Comparison of ENCODE assay signal across 20 cellular contexts in genomic region chr9:134739660-134739968, GRCh38.
"Had no signal": no experiment of that assay in that cellular context is flagged by ENCODE, and none has a peak within 500 bp of the region (broad histone marks: within the 10 kb centered on the region; RNA-seq: fewer than 3 reads in every experiment).

No MANE protein-coding gene starts in this region.

- H3K9me3 ChIP-seq: gastroesophageal sphincter, left ventricle myocardium inferior, pancreas, psoas muscle, sigmoid colon, thoracic aorta had no signal

- H3K4me3 Mint-ChIP-seq: activated CD4-positive, alpha-beta T cell treated with anti-CD3 and anti-CD28 coated beads, Interleukin-2, amount 10 ng/mL, durations not matched to agents 7 days and 5 days; activated CD8-positive, alpha-beta T cell treated with anti-CD3 and anti-CD28 coated beads for 36 hours; activated T-cell treated with anti-CD3 and anti-CD28 coated beads, Interleukin-2, amount 50 U/mL, for 4 hours; effector memory CD8-positive, alpha-beta T cell; natural killer cell treated with Interleukin-12 subunit alpha and Interleukin-12 subunit beta and Interleukin-15 and Interleukin-18, amount 100 ng/mL, for 72 hours had no signal

- FAIRE-seq: pancreas, urothelium cell line had no signal

- H3K4me2 ChIP-seq: hepatocyte had no signal

- H3K27me3 Mint-ChIP-seq: activated CD4-positive, alpha-beta T cell treated with anti-CD3 and anti-CD28 coated beads, Interleukin-2, amount 10 ng/mL, durations not matched to agents 7 days and 5 days; activated CD8-positive, alpha-beta T cell treated with anti-CD3 and anti-CD28 coated beads for 36 hours had no signal

- H3K27me3 ChIP-seq: brain microvascular endothelial cell, gastroesophageal sphincter, hepatocyte, pancreas, sigmoid colon had no signal

- H3K27ac Mint-ChIP-seq: activated CD4-positive, alpha-beta T cell treated with anti-CD3 and anti-CD28 coated beads, Interleukin-2, amount 10 ng/mL, durations not matched to agents 7 days and 5 days; activated CD8-positive, alpha-beta T cell treated with anti-CD3 and anti-CD28 coated beads for 36 hours; activated T-helper 2 cell treated with anti-CD3 and anti-CD28 coated beads, Interferon-gamma antibody, Interleukin-2, Interleukin-4, amounts not matched to agents 10 μg/mL and 5 μg/mL and 100 μg/mL, durations not matched to agents 14 hours and 24 hours and 36 hours; effector memory CD8-positive, alpha-beta T cell; natural killer cell treated with Interleukin-12 subunit alpha and Interleukin-12 subunit beta and Interleukin-15 and Interleukin-18, amount 100 ng/mL, for 72 hours had no signal

- H3K36me3 ChIP-seq: left ventricle myocardium inferior, pancreas had no signal

- H3K36me3 Mint-ChIP-seq: activated naive CD4-positive, alpha-beta T cell treated with anti-CD3 and anti-CD28 coated beads, Interleukin-2, amount 50 U/mL, for 72 hours; natural killer cell treated with Interleukin-12 subunit alpha and Interleukin-12 subunit beta and Interleukin-15 and Interleukin-18, amount 100 ng/mL, for 72 hours had no signal

- DNase-seq: cortex of kidney had no signal

- H3K4me3 ChIP-seq: gastroesophageal sphincter, hepatocyte, left ventricle myocardium inferior, lung, mucosa of descending colon, pancreas, psoas muscle, sigmoid colon, thoracic aorta had no signal

- H3K27ac ChIP-seq: brain microvascular endothelial cell, hepatocyte, left ventricle myocardium inferior, pancreas, psoas muscle, thoracic aorta, VCaP had no signal

- H2AFZ ChIP-seq: hepatocyte had no signal

- H3K4me1 Mint-ChIP-seq: activated CD4-positive, alpha-beta T cell treated with anti-CD3 and anti-CD28 coated beads, Interleukin-2, amount 10 ng/mL, durations not matched to agents 7 days and 5 days had no signal

- H3K4me1 ChIP-seq: pancreas, psoas muscle had no signal

- H3K9me3 Mint-ChIP-seq: activated CD4-positive, alpha-beta T cell treated with anti-CD3 and anti-CD28 coated beads, Interleukin-2, amount 10 ng/mL, durations not matched to agents 7 days and 5 days; activated CD8-positive, alpha-beta T cell treated with anti-CD3 and anti-CD28 coated beads for 36 hours; activated naive CD4-positive, alpha-beta T cell treated with anti-CD3 and anti-CD28 coated beads, Interleukin-2, amount 50 U/mL, for 72 hours; activated T-cell treated with anti-CD3 and anti-CD28 coated beads, Interleukin-2, amount 50 U/mL, for 4 hours; activated T-helper 2 cell treated with anti-CD3 and anti-CD28 coated beads, Interferon-gamma antibody, Interleukin-2, Interleukin-4, amounts not matched to agents 10 μg/mL and 5 μg/mL and 100 μg/mL, durations not matched to agents 14 hours and 24 hours and 36 hours; effector memory CD8-positive, alpha-beta T cell; natural killer cell treated with Interleukin-12 subunit alpha and Interleukin-12 subunit beta and Interleukin-15 and Interleukin-18, amount 100 ng/mL, for 72 hours had no signal
